ENCODE assay signal across 15 cellular contexts in the genomic region with DNA sequence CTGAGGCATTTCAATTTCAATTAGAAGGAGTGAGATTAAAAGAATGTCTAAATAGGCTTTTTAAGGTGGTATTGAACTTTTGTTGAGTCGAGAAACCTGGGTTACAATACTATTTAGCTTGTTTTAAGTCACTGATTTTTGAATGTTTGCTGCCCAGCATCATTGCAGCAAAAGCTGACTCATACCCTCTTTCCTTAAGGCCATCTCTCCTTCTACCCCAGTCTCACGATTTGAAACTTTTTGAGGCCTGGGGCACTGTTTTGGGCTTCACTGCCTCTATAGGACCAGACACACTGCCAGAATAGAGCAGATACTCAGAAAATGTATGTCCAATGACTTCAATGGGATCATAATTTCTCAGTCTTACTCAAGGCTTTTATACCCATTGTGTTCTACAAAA.
DNase-seq lines count a peak whose midpoint lies in the region; ATAC-seq, FAIRE-seq and TF ChIP-seq lines count a peak whose summit lies in the region.
"Had no signal": no experiment of that assay in that cellular context is flagged by ENCODE, and none has a peak within 500 bp of the region (broad histone marks: within the 10 kb centered on the region; RNA-seq: fewer than 3 reads in every experiment).

No MANE protein-coding gene starts in this region.

- H3K27me3 Mint-ChIP-seq in CD8-positive, alpha-beta memory T cell, result no peaks in the 10 kb centered on the region
- H3K27me3 Mint-ChIP-seq: central memory CD8-positive, alpha-beta T cell had no signal

- H3K9me3 Mint-ChIP-seq in CD8-positive, alpha-beta memory T cell, result no peaks in the 10 kb centered on the region
- H3K9me3 Mint-ChIP-seq: central memory CD8-positive, alpha-beta T cell had no signal

- H3K27ac ChIP-seq in RWPE2 (ENCODE audit: poor library complexity, severe bottlenecking), result peak overlapping the region; percentile 96
- peak overlapping the region in 3 of 4 donors; percentile 2 to 75 (median 51) for H3K27ac ChIP-seq in esophagus squamous epithelium
- peak overlapping the region in 13 of 21 experiments; percentile 14 to 80 (median 58) for H3K27ac ChIP-seq in skin epidermis
- no peak overlapping the region for H3K27ac ChIP-seq in CD8-positive, alpha-beta memory T cell (ENCODE audit: low read depth, low read length)
- H3K27ac ChIP-seq: SK-N-MC, VCaP had no signal

- no peak overlapping the region for H3K27ac Mint-ChIP-seq in CD8-positive, alpha-beta memory T cell

- ATAC-seq in RWPE2 (ENCODE audit: low read depth) (no peak), GM18519 (IDR thresholded peaks at IDR 0.05; ENCODE audit: low FRiP score, unreplicated experiment) (no peak)

- intact Hi-C loops in esophagus squamous epithelium (cut with DNase I) (no loop called here), head of caudate nucleus (cut with DNase I) (no loop called here)

- peaks cover 10 to 17% (median 14%) of the 10 kb centered on the region in 3 donors for H3K4me1 Mint-ChIP-seq in CD8-positive, alpha-beta memory T cell

- H3K9me3 ChIP-seq in RWPE2 (ENCODE audit: severe bottlenecking) (no peaks in the 10 kb centered on the region), esophagus squamous epithelium (no peaks in the 10 kb centered on the region)
- no peaks in the 10 kb centered on the region for H3K9me3 ChIP-seq in CD8-positive, alpha-beta memory T cell (ENCODE audit: low read length)
- H3K9me3 ChIP-seq: upper lobe of left lung had no signal

- POLR2A ChIA-PET in CD8-positive, alpha-beta memory T cell (lab: Charles Lee), result no interaction called here

- WGBS in esophagus squamous epithelium, 2 donors, result 53 to 68% methylated on average over 2 of the region's 2 CpGs

- no peak overlapping the region for H3K4me3 Mint-ChIP-seq in CD8-positive, alpha-beta memory T cell
- H3K4me3 Mint-ChIP-seq: central memory CD8-positive, alpha-beta T cell had no signal

- H3K4me1 ChIP-seq in RWPE2 (ENCODE audit: insufficient read depth, poor library complexity, severe bottlenecking) (peaks cover 62% of the 10 kb centered on the region), esophagus squamous epithelium (peaks cover 0 to 34% (median 22%) of the 10 kb centered on the region in 3 donors)
- H3K4me1 ChIP-seq in CD8-positive, alpha-beta memory T cell (ENCODE audit: insufficient read depth, low read length), result peaks cover 6% of the 10 kb centered on the region

- H3K27me3 ChIP-seq in RWPE2 (ENCODE audit: insufficient read depth, poor library complexity, severe bottlenecking) (no peaks in the 10 kb centered on the region), esophagus squamous epithelium (no peaks in the 10 kb centered on the region)
- no peaks in the 10 kb centered on the region for H3K27me3 ChIP-seq in CD8-positive, alpha-beta memory T cell (ENCODE audit: insufficient read depth, low read length, poor library complexity, severe bottlenecking)
- H3K27me3 ChIP-seq: upper lobe of left lung had no signal

- TF ChIP-seq CTCF in RWPE2 (IDR thresholded peaks at IDR 0.05; ENCODE audit: poor library complexity, severe bottlenecking) (no peak), esophagus squamous epithelium (IDR thresholded peaks at IDR 0.05) (no peak)

- H3K4me3 ChIP-seq in RWPE2 (ENCODE audit: severe bottlenecking) (no peak overlapping the region), esophagus squamous epithelium (no peak overlapping the region), skin epidermis (no peak overlapping the region)
- no peak overlapping the region for H3K4me3 ChIP-seq in CD8-positive, alpha-beta memory T cell (ENCODE audit: low read length)
- H3K4me3 ChIP-seq: SK-N-MC, upper lobe of left lung had no signal

- no peak for DNase-seq in H54 (ENCODE audit: insufficient read length, low spot score)
- no peak for DNase-seq in RWPE2 (ENCODE audit: low spot score)
- DNase-seq in esophagus squamous epithelium (lab: John Stamatoyannopoulos, UW), result no peak
- DNase-seq in CD8-positive, alpha-beta memory T cell, result no peak
- DNase-seq in head of caudate nucleus, result no peak
- DNase-seq: NCI-H2171; NK-92 treated with Interleukin-12 subunit alpha and Interleukin-12 subunit beta, amount 100 ng/mL, for 24 hours; upper lobe of left lung had no signal

- H3K36me3 ChIP-seq in RWPE2 (ENCODE audit: low read depth), result no peaks in the 10 kb centered on the region
- H3K36me3 ChIP-seq in esophagus squamous epithelium, result no peaks in the 10 kb centered on the region
- H3K36me3 ChIP-seq in CD8-positive, alpha-beta memory T cell (ENCODE audit: insufficient read depth, low read length), result no peaks in the 10 kb centered on the region
- H3K36me3 ChIP-seq: upper lobe of left lung had no signal

- peak; percentile 45 for FAIRE-seq in H54 (lab: Jason Lieb, UNC)
- FAIRE-seq: GM12892, HTR-8/SVneo had no signal

- no peak for TF ChIP-seq POLR2A in H54 (IDR thresholded peaks at IDR 0.05; ENCODE audit: low read depth, low read length)
- TF ChIP-seq POLR2A in esophagus squamous epithelium (IDR thresholded peaks at IDR 0.05), result no peak

- CTCF ChIA-PET in CD8-positive, alpha-beta memory T cell (lab: Charles Lee), result no interaction called here

- no peaks in the 10 kb centered on the region for H3K36me3 Mint-ChIP-seq in CD8-positive, alpha-beta memory T cell
